Comparison of ENCODE assay signal across 26 cellular contexts in the genomic region with DNA sequence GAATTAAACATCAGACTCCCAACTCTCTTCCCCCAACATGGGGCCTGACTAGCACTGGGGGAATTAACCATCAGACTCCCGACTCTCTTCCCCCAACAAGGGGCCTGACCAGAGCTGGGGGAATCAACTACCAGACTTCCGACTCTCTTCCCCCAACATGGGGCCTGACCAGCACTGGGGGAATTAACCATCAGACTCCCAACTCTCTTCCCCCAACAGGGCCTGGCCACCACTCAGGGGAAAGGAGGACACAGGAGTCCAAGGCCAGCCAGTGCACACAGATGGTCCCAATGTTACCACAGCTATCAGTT. TPM values are rescaled to one million over a fixed set of nuclear protein-coding genes. Genes with fewer than 3 reads are reported as not detected.
DNase-seq lines count a peak whose midpoint lies in the region; ATAC-seq and TF ChIP-seq lines count a peak whose summit lies in the region.
"Had no signal": no experiment of that assay in that cellular context is flagged by ENCODE, and none has a peak within 500 bp of the region (broad histone marks: within the 10 kb centered on the region; RNA-seq: fewer than 3 reads in every experiment).

No MANE protein-coding gene starts in this region.

- no peak overlapping the region for H3K27ac ChIP-seq in MM.1S (ENCODE audit: low read length)
- H3K27ac ChIP-seq: BLaER1 treated with 17β-estradiol and CSF1 and Interleukin-3, amounts not matched to agents 10 nM and 100 nM; esophagus muscularis mucosa; SJCRH30; testis; uterus had no signal

- H3F3A ChIP-seq in MM.1S (ENCODE audit: insufficient read depth, low read length) = no peaks in the 10 kb centered on the region

- peaks cover 69% of the 10 kb centered on the region for H3K36me3 Mint-ChIP-seq in stimulated activated naive CD8-positive, alpha-beta T cell treated with anti-CD3 and anti-CD28 coated beads, Interleukin-15, Interleukin-2, amounts not matched to agents 100 ng/mL and 50 ng/mL, for 24 hours (ENCODE audit: low read depth)
- peaks cover 51 to 84% (median 73%) of the 10 kb centered on the region in 3 donors for H3K36me3 Mint-ChIP-seq in immature natural killer cell

- H3K9ac ChIP-seq in MM.1S (ENCODE audit: low read length) = no peak overlapping the region
- H3K9ac ChIP-seq: BLaER1 treated with 17β-estradiol and CSF1 and Interleukin-3, amounts not matched to agents 10 nM and 100 nM had no signal

- H3K27me3 ChIP-seq in MM.1S (replicated peaks; ENCODE audit: insufficient read depth, low read length) = no peaks in the 10 kb centered on the region
- H3K27me3 ChIP-seq: BLaER1 treated with 17β-estradiol and CSF1 and Interleukin-3, amounts not matched to agents 10 nM and 100 nM; esophagus muscularis mucosa; SJCRH30; testis; uterus had no signal

- H3K4me3 Mint-ChIP-seq in stimulated activated naive CD8-positive, alpha-beta T cell treated with anti-CD3 and anti-CD28 coated beads, Interleukin-15, Interleukin-2, amounts not matched to agents 100 ng/mL and 50 ng/mL, for 24 hours = no peak overlapping the region
- H3K4me3 Mint-ChIP-seq in immature natural killer cell = peak overlapping the region; percentile 81 to 89 (median 83)
- H3K4me3 Mint-ChIP-seq: activated CD4-positive, alpha-beta T cell treated with anti-CD3 and anti-CD28 coated beads for 36 hours; memory B cell; stimulated activated memory B cell treated with anti-CD40 and anti-IgM and Interleukin-4, amounts not matched to agents 10 μg/mL and 1 μg/mL and 100 μg/mL, for 72 hours had no signal

- H3K79me2 ChIP-seq in MM.1S (ENCODE audit: low read length) = no peaks in the 10 kb centered on the region

- H2AFZ ChIP-seq in MM.1S (ENCODE audit: low read length) = no peak overlapping the region

- H3K4me2 ChIP-seq in MM.1S (ENCODE audit: low read depth, low read length) = no peak overlapping the region
- H3K4me2 ChIP-seq: BLaER1 treated with 17β-estradiol and CSF1 and Interleukin-3, amounts not matched to agents 10 nM and 100 nM had no signal

- H3K4me1 ChIP-seq in MM.1S (ENCODE audit: low read length) = no peaks in the 10 kb centered on the region
- H3K4me1 ChIP-seq: esophagus muscularis mucosa, SJCRH30, uterus had no signal

- H3K9me3 ChIP-seq in MM.1S (replicated peaks; ENCODE audit: insufficient read depth, low read length) = no peaks in the 10 kb centered on the region
- H3K9me3 ChIP-seq: BLaER1 treated with 17β-estradiol and CSF1 and Interleukin-3, amounts not matched to agents 10 nM and 100 nM; esophagus muscularis mucosa; SJCRH30; testis; uterus had no signal

- no peaks in the 10 kb centered on the region for H3K27me3 Mint-ChIP-seq in stimulated activated naive CD8-positive, alpha-beta T cell treated with anti-CD3 and anti-CD28 coated beads, Interleukin-15, Interleukin-2, amounts not matched to agents 100 ng/mL and 50 ng/mL, for 24 hours
- H3K27me3 Mint-ChIP-seq in immature natural killer cell (ENCODE audit: low read depth in 3 of 3) = peaks cover 47 to 70% (median 49%) of the 10 kb centered on the region in 3 donors
- H3K27me3 Mint-ChIP-seq: activated CD4-positive, alpha-beta T cell treated with anti-CD3 and anti-CD28 coated beads for 36 hours; memory B cell; stimulated activated memory B cell treated with anti-CD40 and anti-IgM and Interleukin-4, amounts not matched to agents 10 μg/mL and 1 μg/mL and 100 μg/mL, for 72 hours had no signal

- peak overlapping the region; percentile 54 for H3K27ac Mint-ChIP-seq in stimulated activated naive CD8-positive, alpha-beta T cell treated with anti-CD3 and anti-CD28 coated beads, Interleukin-15, Interleukin-2, amounts not matched to agents 100 ng/mL and 50 ng/mL, for 24 hours
- peak overlapping the region; percentile 98 to 100 (median 100) for H3K27ac Mint-ChIP-seq in immature natural killer cell
- H3K27ac Mint-ChIP-seq: activated CD4-positive, alpha-beta T cell treated with anti-CD3 and anti-CD28 coated beads for 36 hours; stimulated activated memory B cell treated with anti-CD40 and anti-IgM and Interleukin-4, amounts not matched to agents 10 μg/mL and 1 μg/mL and 100 μg/mL, for 72 hours had no signal

- peaks cover 41% of the 10 kb centered on the region for H3K4me1 Mint-ChIP-seq in stimulated activated naive CD8-positive, alpha-beta T cell treated with anti-CD3 and anti-CD28 coated beads, Interleukin-15, Interleukin-2, amounts not matched to agents 100 ng/mL and 50 ng/mL, for 24 hours (ENCODE audit: low read depth)
- peaks cover 95 to 98% of the 10 kb centered on the region in 2 donors for H3K4me1 Mint-ChIP-seq in immature natural killer cell
- H3K4me1 Mint-ChIP-seq: memory B cell; stimulated activated memory B cell treated with anti-CD40 and anti-IgM and Interleukin-4, amounts not matched to agents 10 μg/mL and 1 μg/mL and 100 μg/mL, for 72 hours had no signal

- no peak for ATAC-seq in stimulated activated naive CD8-positive, alpha-beta T cell treated with anti-CD3 and anti-CD28 coated beads, Interleukin-15, Interleukin-2, amounts not matched to agents 100 U/mL and 50 U/mL, for 24 hours
- no peak for ATAC-seq in GM21447 (IDR thresholded peaks at IDR 0.05; ENCODE audit: unreplicated experiment)
- ATAC-seq: activated CD4-positive, alpha-beta T cell treated with anti-CD3 and anti-CD28 coated beads for 36 hours; left colon; stimulated activated memory B cell treated with anti-CD40 and anti-IgM and Interleukin-4, amounts not matched to agents 10 μg/mL and 1 μg/mL and 100 μg/mL, for 72 hours had no signal

- no peaks in the 10 kb centered on the region for H3K9me2 ChIP-seq in MM.1S (replicated peaks; ENCODE audit: insufficient read depth, low read length)

- DNase-seq in stimulated activated naive CD8-positive, alpha-beta T cell treated with anti-CD3 and anti-CD28 coated beads, Interleukin-15, Interleukin-2, amounts not matched to agents 100 U/mL and 50 U/mL, for 24 hours = no peak
- peak; percentile 36 for DNase-seq in activated CD8-positive, alpha-beta memory T cell treated with anti-CD3 and anti-CD28 coated beads, Interleukin-2, amount 50 U/mL, for 48 hours
- no peak for DNase-seq in immature natural killer cell
- DNase-seq in NCI-H524 (lab: John Stamatoyannopoulos, UW) = no peak
- DNase-seq in MM.1S = no peak
- DNase-seq: activated CD4-positive, alpha-beta T cell treated with anti-CD3 and anti-CD28 coated beads for 36 hours; activated naive CD4-positive, alpha-beta T cell treated with anti-CD3 and anti-CD28 coated beads, Interleukin-2, amount 50 U/mL, for 16 hours; activated T-cell treated with anti-CD3 and anti-CD28 coated beads for 4 hours; central memory CD4-positive, alpha-beta T cell; effector memory CD4-positive, alpha-beta T cell; foreskin melanocyte; KBM-7; left colon; NCI-H526 treated with DMSO at 0.1 percent for 48 hours; SJCRH30; small intestine; stimulated activated CD4-positive, alpha-beta T cell treated with anti-CD3 and anti-CD28 coated beads, Interleukin-2, amount 100 ng/mL, for 48 hours; testis; uterus had no signal

- no peak for TF ChIP-seq CTCF in MM.1S (IDR thresholded peaks at IDR 0.05; ENCODE audit: low read length)

- no peaks in the 10 kb centered on the region for H3K9me3 Mint-ChIP-seq in stimulated activated naive CD8-positive, alpha-beta T cell treated with anti-CD3 and anti-CD28 coated beads, Interleukin-15, Interleukin-2, amounts not matched to agents 100 ng/mL and 50 ng/mL, for 24 hours
- no peaks in the 10 kb centered on the region for H3K9me3 Mint-ChIP-seq in immature natural killer cell
- H3K9me3 Mint-ChIP-seq: memory B cell; stimulated activated memory B cell treated with anti-CD40 and anti-IgM and Interleukin-4, amounts not matched to agents 10 μg/mL and 1 μg/mL and 100 μg/mL, for 72 hours had no signal

- no peaks in the 10 kb centered on the region for H4K20me1 ChIP-seq in MM.1S (ENCODE audit: insufficient read depth, low read length)

- 0 out of 2 replicates have a peak, but pooled peaks cover 3% of the 10 kb centered on the region for H3K36me3 ChIP-seq in MM.1S (replicated peaks; ENCODE audit: insufficient read depth, low read length)
- H3K36me3 ChIP-seq: uterus had no signal

- H3K4me3 ChIP-seq in MM.1S (ENCODE audit: low read length) = no peak overlapping the region
- H3K4me3 ChIP-seq: BLaER1 treated with 17β-estradiol and CSF1 and Interleukin-3, amounts not matched to agents 10 nM and 100 nM; esophagus muscularis mucosa; SJCRH30; testis; uterus had no signal

RNA-seq across cellular contexts. Expression of gene CST7, which starts 13.1 kb away (rescaled TPM):
- 1,000 to 10,000 TPM; 2,262 to 2,521 (median 2,438) TPM for polyA plus RNA-seq in immature natural killer cell
- polyA plus RNA-seq: AG04450 had no signal

RNA-seq across cellular contexts. Expression of gene APMAP, which starts 30.4 kb away (rescaled TPM):
- 1,000 to 10,000 TPM in 1 of 3 donors, 100 to 1,000 TPM in 2; 649 to 1,111 (median 667) TPM for polyA plus RNA-seq in immature natural killer cell
